Comparison of ENCODE assay signal across 28 cellular contexts in genomic region chrX:71489540-71489939, GRCh38.
"Had no signal": no experiment of that assay in that cellular context is flagged by ENCODE, and none has a peak within 500 bp of the region (broad histone marks: within the 10 kb centered on the region; RNA-seq: fewer than 3 reads in every experiment).

No MANE protein-coding gene starts in this region.

- H3K36me3 Mint-ChIP-seq: natural killer cell, neural progenitor cell had no signal

- H3K4me2 ChIP-seq: neural progenitor cell had no signal

- DNase-seq: activated CD4-positive, alpha-beta memory T cell treated with anti-CD3 and anti-CD28 coated beads, Interleukin-2, amount 10 ng/mL, durations not matched to agents 7 days and 5 days; activated CD4-positive, alpha-beta T cell treated with anti-CD3 and anti-CD28 coated beads, Interleukin-2, amount 10 ng/mL, durations not matched to agents 7 days and 5 days; activated CD4-positive, CD25-positive, alpha-beta regulatory T cell treated with anti-CD3 and anti-CD28 coated beads, Interleukin-2, amount 50 U/mL, for 72 hours; activated CD8-positive, alpha-beta memory T cell treated with anti-CD3 and anti-CD28 coated beads, Interleukin-2, amount 50 U/mL, for 48 hours; activated gamma-delta T cell; activated naive CD4-positive, alpha-beta T cell treated with anti-CD3 and anti-CD28 coated beads, Interleukin-2, amount 10 ng/mL, durations not matched to agents 7 days and 5 days; activated T-cell treated with anti-CD3 and anti-CD28 coated beads, Interleukin-2, amount 50 U/mL, for 24 hours; anterior cingulate cortex; dermis blood vessel endothelial cell; effector CD4-positive, alpha-beta T cell; head of caudate nucleus; hippocampal formation; kidney glomerular epithelial cell; left lung; lower lobe of right lung; mesenchymal stem cell; natural killer cell; occipital lobe; posterior cingulate gyrus; right cardiac atrium; stimulated activated CD4-positive, alpha-beta T cell treated with anti-CD3 and anti-CD28 coated beads, Interleukin-4, amount 100 ng/mL, for 1 hour; stimulated activated naive CD8-positive, alpha-beta T cell treated with anti-CD3 and anti-CD28 coated beads, Interleukin-15, Interleukin-2, amounts not matched to agents 100 U/mL and 50 U/mL, for 24 hours; T-helper 2 cell; testis; transverse colon had no signal

- H3K36me3 ChIP-seq: esophagus muscularis mucosa, gastroesophageal sphincter, left lung, lower lobe of right lung, neural progenitor cell, transverse colon had no signal

- H3K27ac ChIP-seq: esophagus muscularis mucosa, gastroesophageal sphincter, left lung, lower lobe of right lung, neural progenitor cell, testis, transverse colon had no signal

- H3K4me1 Mint-ChIP-seq: neural progenitor cell had no signal

- ATAC-seq: gastroesophageal sphincter; left lung; lower lobe of right lung; natural killer cell; right cardiac atrium; stimulated activated naive CD8-positive, alpha-beta T cell treated with anti-CD3 and anti-CD28 coated beads, Interleukin-15, Interleukin-2, amounts not matched to agents 100 U/mL and 50 U/mL, for 24 hours had no signal

- H3K4me3 Mint-ChIP-seq: activated CD4-positive, alpha-beta memory T cell treated with anti-CD3 and anti-CD28 coated beads, Interleukin-2, amount 10 ng/mL, durations not matched to agents 7 days and 5 days; activated CD4-positive, alpha-beta T cell treated with anti-CD3 and anti-CD28 coated beads, Interleukin-2, amount 10 ng/mL, durations not matched to agents 7 days and 5 days; activated naive CD4-positive, alpha-beta T cell treated with anti-CD3 and anti-CD28 coated beads, Interleukin-2, amount 10 ng/mL, durations not matched to agents 7 days and 5 days; activated T-cell treated with anti-CD3 and anti-CD28 coated beads, Interleukin-2, amount 50 U/mL, for 24 hours; natural killer cell; neural progenitor cell had no signal

- H3K4me1 ChIP-seq: gastroesophageal sphincter, left lung, lower lobe of right lung, testis, transverse colon had no signal

- H3K27me3 Mint-ChIP-seq: activated CD4-positive, alpha-beta memory T cell treated with anti-CD3 and anti-CD28 coated beads, Interleukin-2, amount 10 ng/mL, durations not matched to agents 7 days and 5 days; activated CD4-positive, alpha-beta T cell treated with anti-CD3 and anti-CD28 coated beads, Interleukin-2, amount 10 ng/mL, durations not matched to agents 7 days and 5 days had no signal

- H3K9me3 ChIP-seq: left lung, lower lobe of right lung, testis, transverse colon had no signal

- H3K27me3 ChIP-seq: esophagus muscularis mucosa, gastroesophageal sphincter, left lung, neural progenitor cell, testis, transverse colon had no signal

- H3K4me3 ChIP-seq: esophagus muscularis mucosa, gastroesophageal sphincter, left lung, lower lobe of right lung, neural progenitor cell, testis, transverse colon had no signal

- H3K27ac Mint-ChIP-seq: activated CD4-positive, alpha-beta memory T cell treated with anti-CD3 and anti-CD28 coated beads, Interleukin-2, amount 10 ng/mL, durations not matched to agents 7 days and 5 days; activated CD4-positive, alpha-beta T cell treated with anti-CD3 and anti-CD28 coated beads, Interleukin-2, amount 10 ng/mL, durations not matched to agents 7 days and 5 days; activated naive CD4-positive, alpha-beta T cell treated with anti-CD3 and anti-CD28 coated beads, Interleukin-2, amount 10 ng/mL, durations not matched to agents 7 days and 5 days; activated T-cell treated with anti-CD3 and anti-CD28 coated beads, Interleukin-2, amount 50 U/mL, for 24 hours; natural killer cell; neural progenitor cell had no signal

- H2AFZ ChIP-seq: neural progenitor cell had no signal
